5 cellular contexts compared by ENCODE assay signal in genomic region chr2:47361505-47362229, GRCh38. TPM values are rescaled to one million over a fixed set of nuclear protein-coding genes. Genes with fewer than 3 reads are reported as not detected.
"Had no signal": no experiment of that assay in that cellular context is flagged by ENCODE, and none has a peak within 500 bp of the region (broad histone marks: within the 10 kb centered on the region; RNA-seq: fewer than 3 reads in every experiment).

No MANE protein-coding gene starts in this region.

RNA-seq across cellular contexts. Expression of gene EPCAM, which starts 7.4 kb away (rescaled TPM):
- total RNA-seq: HT1080, LHCN-M2, OCI-LY7, SK-MEL-5 had no signal
- polyA plus RNA-seq: IgD-negative memory B cell had no signal
